ENCODE assay signal across 11 cellular contexts in the genomic region with DNA sequence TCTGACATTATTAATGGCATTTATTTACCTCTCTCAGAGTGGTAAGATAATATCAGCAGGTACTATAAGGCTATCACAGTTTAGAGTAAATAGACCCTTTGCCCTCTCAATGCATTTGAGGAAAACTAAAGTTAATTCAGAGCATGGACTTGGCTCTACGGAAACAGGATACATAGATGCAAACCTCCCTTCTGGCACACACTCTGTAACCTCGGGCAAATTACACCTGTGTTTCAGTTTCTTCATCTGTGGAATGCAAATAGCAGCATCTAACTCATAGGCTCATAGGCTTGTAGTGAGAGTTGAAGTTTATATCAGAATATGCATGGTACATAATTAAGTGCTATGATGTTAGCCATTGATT. TPM values are rescaled to one million over a fixed set of nuclear protein-coding genes. Genes with fewer than 3 reads are reported as not detected.
DNase-seq lines count a peak whose midpoint lies in the region; ATAC-seq and TF ChIP-seq lines count a peak whose summit lies in the region.
"Had no signal": no experiment of that assay in that cellular context is flagged by ENCODE, and none has a peak within 500 bp of the region (broad histone marks: within the 10 kb centered on the region; RNA-seq: fewer than 3 reads in every experiment).

No MANE protein-coding gene starts in this region.

- H3K4me3 ChIP-seq in right atrium auricular region (no peak overlapping the region), heart left ventricle (no peak overlapping the region)

- peaks cover 0 to 12% of the 10 kb centered on the region in 2 donors for H3K4me1 ChIP-seq in right atrium auricular region
- peaks cover 0 to 7% (median 0%) of the 10 kb centered on the region in 12 donors for H3K4me1 ChIP-seq in heart left ventricle

- peaks cover 10% of the 10 kb centered on the region for H3K9me3 Mint-ChIP-seq in type B pancreatic cell
- H3K9me3 Mint-ChIP-seq: central memory CD8-positive, alpha-beta T cell had no signal

- no peaks in the 10 kb centered on the region for H3K27me3 ChIP-seq in right atrium auricular region
- H3K27me3 ChIP-seq in heart left ventricle = peaks cover 0 to 21% (median 5%) of the 10 kb centered on the region in 9 donors

- H3K9me3 ChIP-seq in right atrium auricular region = peaks cover 0 to 14% of the 10 kb centered on the region in 2 donors
- H3K9me3 ChIP-seq in heart left ventricle = peaks cover 0 to 20% (median 2%) of the 10 kb centered on the region in 12 donors

- intact Hi-C loops in heart left ventricle (cut with DNase I) = loop anchor here in 2 of 10 donors (10.0 kb wide), 3 partner anchors 93 to 227 kb away; no protein-coding TSS in a partner anchor
- intact Hi-C loops in Right ventricle myocardium superior (cut with DNase I) = no loop called here

- H3K27ac ChIP-seq in right atrium auricular region = peak overlapping the region; percentile 22 to 37
- H3K27ac ChIP-seq in heart left ventricle = no peak overlapping the region

- peaks cover 4% of the 10 kb centered on the region for H3K4me1 Mint-ChIP-seq in type B pancreatic cell (ENCODE audit: unreplicated experiment)
- H3K4me1 Mint-ChIP-seq: central memory CD8-positive, alpha-beta T cell had no signal

- H3K4me3 Mint-ChIP-seq in type B pancreatic cell = peak overlapping the region; percentile 11
- H3K4me3 Mint-ChIP-seq: central memory CD8-positive, alpha-beta T cell had no signal

- ATAC-seq in heart left ventricle = no peak
- peak; percentile 61 for ATAC-seq in HG02970 (IDR thresholded peaks at IDR 0.05; ENCODE audit: low FRiP score, unreplicated experiment)
- ATAC-seq in Right ventricle myocardium superior (ENCODE audit: poor library complexity) = no peak

- DNase-seq in right atrium auricular region (ENCODE audit: low spot score) (no peak), heart left ventricle (no peak), NCI-H526 treated with DMSO at 0.1 percent for 48 hours (lab: John Stamatoyannopoulos, UW) (peak; percentile 93), type B pancreatic cell (ENCODE audit: extremely low spot score, unreplicated experiment) (no peak), Right ventricle myocardium superior (no peak), islet precursor cell (no peak), NCI-H2227 (lab: John Stamatoyannopoulos, UW; ENCODE audit: unreplicated experiment) (no peak)
- DNase-seq: activated CD4-positive, alpha-beta T cell treated with anti-CD3 and anti-CD28 coated beads, Interleukin-2, amount 50 U/mL, for 4 hours; NCI-H524 had no signal

- H3K36me3 Mint-ChIP-seq in type B pancreatic cell = no peaks in the 10 kb centered on the region

- TF ChIP-seq CTCF in right atrium auricular region (IDR thresholded peaks at IDR 0.05) (no peak), heart left ventricle (IDR thresholded peaks at IDR 0.05) (no peak), type B pancreatic cell (conservative IDR thresholded peaks at IDR 0.05) (no peak)

- 57 to 79% (median 62%) methylated on average over 2 of the region's 2 CpGs for WGBS in heart left ventricle, 4 donors

- peak overlapping the region; percentile 22 for H3K27ac Mint-ChIP-seq in type B pancreatic cell

- no peak for TF ChIP-seq POLR2A in heart left ventricle (IDR thresholded peaks at IDR 0.05)

- peaks cover 22% of the 10 kb centered on the region for H3K27me3 Mint-ChIP-seq in type B pancreatic cell

- H3K36me3 ChIP-seq in right atrium auricular region (no peaks in the 10 kb centered on the region), heart left ventricle (no peaks in the 10 kb centered on the region)

RNA-seq across cellular contexts. Expression of a gene that starts 5.6 kb away (rescaled TPM):
- total RNA-seq in right atrium auricular region (10 to 100 TPM; 19.4 to 32.5 TPM), heart left ventricle (10 to 100 TPM; 10.6 to 37.9 (median 15.5) TPM), type B pancreatic cell (ENCODE audit: low replicate concordance) (11.7 and 13.3 TPM in 2 replicates), Right ventricle myocardium superior (11.1 TPM)
- polyA plus RNA-seq in heart left ventricle = 10 to 100 TPM in 1 of 2 donors, 1 to 10 TPM in 1; 3.9 to 10.8 TPM

Comparison
In these comparisons a context has a peak if more than half of its experiments do, and no peak if none do; other contexts are left out.
1. H3K27ac ChIP-seq: peak in right atrium auricular region (2 of 2); none in heart left ventricle (0 of 12).